Comparison of ENCODE assay signal across 9 cellular contexts in genomic region chr3:71208273-71209095, GRCh38.
A peak's percentile ranks its signal among the peaks of the same experiment; 100 is the strongest.
DNase-seq lines count a peak whose midpoint lies in the region; TF ChIP-seq lines count a peak whose summit lies in the region.
"Had no signal": no experiment of that assay in that cellular context is flagged by ENCODE, and none has a peak within 500 bp of the region (broad histone marks: within the 10 kb centered on the region; RNA-seq: fewer than 3 reads in every experiment).

No MANE protein-coding gene starts in this region.

- no peaks in the 10 kb centered on the region for H3K27me3 ChIP-seq in endocrine pancreas (ENCODE audit: control insufficient read depth, insufficient read depth, low read length)
- no peaks in the 10 kb centered on the region for H3K27me3 ChIP-seq in uterus

- intact Hi-C loops in uterus (cut with DNase I; ENCODE audit: low total_unique reads): no loop called here

- no peak overlapping the region for H3K27ac ChIP-seq in uterus

- no peaks in the 10 kb centered on the region for H3K9me3 ChIP-seq in endocrine pancreas (ENCODE audit: control insufficient read depth, low read length)
- no peaks in the 10 kb centered on the region for H3K9me3 ChIP-seq in uterus

- peak overlapping the region; percentile 40 for H3K4me3 ChIP-seq in endocrine pancreas (ENCODE audit: control insufficient read depth, insufficient read depth, low read length)
- H3K4me3 ChIP-seq in uterus: no peak overlapping the region

- TF ChIP-seq CTCF in uterus (IDR thresholded peaks at IDR 0.05): no peak

- DNase-seq in NCI-H1436 (lab: John Stamatoyannopoulos, UW) (peak; percentile 43), NCI-H1436 treated with DMSO at 0.1 percent for 48 hours (lab: John Stamatoyannopoulos, UW) (no peak), NCI-H510A (lab: John Stamatoyannopoulos, UW) (peak; percentile 41), renal cortical epithelial cell (ENCODE audit: low read depth) (peak; percentile 69), GM03348 (ENCODE audit: low spot score) (no peak), uterus (no peak)
- DNase-seq in activated T-cell treated with anti-CD3 and anti-CD28 coated beads, Interleukin-2, amount 50 U/mL, for 48 hours: no peak
- DNase-seq: NCI-H524 treated with DMSO at 0.1 percent for 48 hours had no signal

- H3K4me1 ChIP-seq in endocrine pancreas (ENCODE audit: control insufficient read depth, insufficient read depth, low read length) (peaks cover 26% of the 10 kb centered on the region), uterus (no peaks in the 10 kb centered on the region)

- no peak for TF ChIP-seq POLR2A in uterus (IDR thresholded peaks at IDR 0.05)

- peak overlapping the region; percentile 15 for H3K9ac ChIP-seq in endocrine pancreas (ENCODE audit: control insufficient read depth, insufficient read depth, low read length)

- H3K36me3 ChIP-seq in endocrine pancreas (ENCODE audit: control insufficient read depth, insufficient read depth, low read length): no peaks in the 10 kb centered on the region
- H3K36me3 ChIP-seq in uterus: no peaks in the 10 kb centered on the region

Comparison
In these comparisons a context has a peak if more than half of its experiments do, and no peak if none do; other contexts are left out.
1. DNase-seq: peak in NCI-H1436 (single experiment), NCI-H510A (single experiment) and renal cortical epithelial cell (single experiment); none in NCI-H1436 treated with DMSO at 0.1 percent for 48 hours (single experiment), GM03348 (single experiment), uterus (0 of 2) and activated T-cell treated with anti-CD3 and anti-CD28 coated beads, Interleukin-2, amount 50 U/mL, for 48 hours (0 of 2).